ENCODE assay signal across 8 cellular contexts in genomic region chr2:46650556-46651001, GRCh38. TPM values are rescaled to one million over a fixed set of nuclear protein-coding genes. Genes with fewer than 3 reads are reported as not detected.
DNase-seq lines count a peak whose midpoint lies in the region; ATAC-seq, FAIRE-seq and TF ChIP-seq lines count a peak whose summit lies in the region.

No MANE protein-coding gene starts in this region.

- H3K4me1 ChIP-seq in Loucy (ENCODE audit: insufficient read depth, low read length, poor library complexity, severe bottlenecking) (no peaks in the 10 kb centered on the region), fibroblast of lung (ENCODE audit: control insufficient read depth, extremely low read depth, insufficient read depth, low read length) (peaks cover 12% of the 10 kb centered on the region), neuronal stem cell (ENCODE audit: control insufficient read depth in 2 of 2, insufficient read depth in 1 of 2, low read depth in 1 of 2, low read length in 2 of 2) (peaks cover 2% of the 10 kb centered on the region in 2 donors), testis (peaks cover 20% of the 10 kb centered on the region)

- H3K9me2 ChIP-seq in Loucy (replicated peaks; ENCODE audit: low read depth, low read length), result no peaks in the 10 kb centered on the region

- no peak overlapping the region for H2BK15ac ChIP-seq in neuronal stem cell (ENCODE audit: low read length)

- H4K91ac ChIP-seq in neuronal stem cell (ENCODE audit: low read depth, low read length, poor library complexity), result no peak overlapping the region

- no peaks in the 10 kb centered on the region for H4K20me1 ChIP-seq in Loucy (ENCODE audit: insufficient read depth, low read length, poor library complexity, severe bottlenecking)
- no peaks in the 10 kb centered on the region for H4K20me1 ChIP-seq in fibroblast of lung (ENCODE audit: control insufficient read depth, extremely low read depth, insufficient read depth, low read length)

- no peak for TF ChIP-seq POLR2A in testis (IDR thresholded peaks at IDR 0.05)

- no peak overlapping the region for H4K8ac ChIP-seq in neuronal stem cell (ENCODE audit: low read depth, low read length)

- H2BK12ac ChIP-seq in neuronal stem cell (ENCODE audit: low read length), result no peak overlapping the region

- H3K4me2 ChIP-seq in Loucy (ENCODE audit: low read depth, low read length, poor library complexity, severe bottlenecking) (no peak overlapping the region), fibroblast of lung (ENCODE audit: extremely low read depth, insufficient read depth, low read length) (no peak overlapping the region), neuronal stem cell (ENCODE audit: insufficient read depth, low read length, poor library complexity, severe bottlenecking) (no peak overlapping the region)

- DNase-seq in activated T-cell treated with anti-CD3 and anti-CD28 coated beads, Interleukin-2, amount 50 U/mL, for 1 hour, result peak; percentile 49
- DNase-seq in fibroblast of lung (ENCODE audit: low read depth in 2 of 2), result peak; percentile 74 to 90
- DNase-seq in neuronal stem cell (ENCODE audit: low spot score), result peak; percentile 76
- DNase-seq in testis, result peak; percentile 91

- ATAC-seq in GM21737 (IDR thresholded peaks at IDR 0.05; ENCODE audit: unreplicated experiment), result no peak

- no CpG with 5 or more reads among the region's 5 CpGs for WGBS in neuronal stem cell (ENCODE audit: extremely low coverage in 2 of 2, insufficient read length in 2 of 2, insufficient replicate concordance in 1 of 2), 2 donors
- WGBS in testis, 2 donors, result 23 to 30% methylated on average over 5 of the region's 5 CpGs

- H3K9me3 ChIP-seq in Loucy (ENCODE audit: insufficient read depth, low read depth, low read length), result no peaks in the 10 kb centered on the region
- no peaks in the 10 kb centered on the region for H3K9me3 ChIP-seq in fibroblast of lung (ENCODE audit: control insufficient read depth, insufficient read depth, low read depth, low read length)
- no peaks in the 10 kb centered on the region for H3K9me3 ChIP-seq in neuronal stem cell (replicated peaks in 1 of 2; ENCODE audit: control insufficient read depth in 2 of 2, insufficient read depth in 1 of 2, low read depth in 1 of 2, low read length in 2 of 2)
- no peaks in the 10 kb centered on the region for H3K9me3 ChIP-seq in testis

- H2AFZ ChIP-seq in Loucy (ENCODE audit: low read length), result no peak overlapping the region
- no peak overlapping the region for H2AFZ ChIP-seq in fibroblast of lung (ENCODE audit: low read length)
- H2AFZ ChIP-seq in neuronal stem cell (ENCODE audit: low read length), result no peak overlapping the region

- H3K79me1 ChIP-seq in neuronal stem cell (ENCODE audit: low read depth, low read length), result no peaks in the 10 kb centered on the region

- no peak overlapping the region for H3K4ac ChIP-seq in neuronal stem cell (ENCODE audit: low read length)

- peak; percentile 93 for FAIRE-seq in G401.6 (lab: Jason Lieb, UNC)

- no peaks in the 10 kb centered on the region for H3K79me2 ChIP-seq in Loucy (ENCODE audit: insufficient read depth, low read length)
- H3K79me2 ChIP-seq in fibroblast of lung (ENCODE audit: control insufficient read depth, insufficient read depth, low read length), result no peaks in the 10 kb centered on the region

- no peaks in the 10 kb centered on the region for H3K36me3 ChIP-seq in Loucy (ENCODE audit: insufficient read depth, low read length)
- H3K36me3 ChIP-seq in fibroblast of lung (ENCODE audit: control insufficient read depth, insufficient read depth, low read length), result no peaks in the 10 kb centered on the region
- H3K36me3 ChIP-seq in neuronal stem cell (replicated peaks in 1 of 2; ENCODE audit: control insufficient read depth in 2 of 2, insufficient read depth in 2 of 2, low read length in 2 of 2), result no peaks in the 10 kb centered on the region
- no peaks in the 10 kb centered on the region for H3K36me3 ChIP-seq in testis (ENCODE audit: low read depth, missing control alignments)

- H3K9ac ChIP-seq in Loucy (ENCODE audit: low read depth, low read length, poor library complexity, severe bottlenecking) (no peak overlapping the region), fibroblast of lung (ENCODE audit: insufficient read depth, low read length) (no peak overlapping the region), neuronal stem cell (ENCODE audit: low read depth, low read length, poor library complexity) (no peak overlapping the region)

- no peaks in the 10 kb centered on the region for H3F3A ChIP-seq in Loucy (ENCODE audit: low read depth)

- no peak overlapping the region for H2BK5ac ChIP-seq in neuronal stem cell (ENCODE audit: low read length)

- no peak overlapping the region for H3K4me3 ChIP-seq in Loucy (ENCODE audit: low read length, poor library complexity, severe bottlenecking)
- no peak overlapping the region for H3K4me3 ChIP-seq in fibroblast of lung (replicated peaks in 1 of 4; ENCODE audit: control extremely low read depth in 1 of 4, insufficient read depth in 1 of 4, low read depth in 3 of 4, low read length in 4 of 4)
- H3K4me3 ChIP-seq in neuronal stem cell (ENCODE audit: low read length in 2 of 2), result no peak overlapping the region
- H3K4me3 ChIP-seq in testis, result no peak overlapping the region

- no peak overlapping the region for H2AK5ac ChIP-seq in neuronal stem cell (ENCODE audit: low read depth, low read length)

- H3K27me3 ChIP-seq in Loucy (ENCODE audit: insufficient read depth, low read length, poor library complexity, severe bottlenecking) (no peaks in the 10 kb centered on the region), fibroblast of lung (ENCODE audit: control insufficient read depth, insufficient read depth, low read length) (no peaks in the 10 kb centered on the region), neuronal stem cell (ENCODE audit: control insufficient read depth in 3 of 3, insufficient read depth in 3 of 3, low read depth in 1 of 3, low read length in 3 of 3) (peaks cover 0 to 5% (median 0%) of the 10 kb centered on the region in 3 experiments), testis (no peaks in the 10 kb centered on the region)

- H3K23ac ChIP-seq in neuronal stem cell (ENCODE audit: low read depth, low read length, poor library complexity), result no peak overlapping the region

- intact Hi-C loops in testis (cut with DNase I; ENCODE audit: low total_unique reads), result no loop called here

- H3K27ac ChIP-seq in fibroblast of lung (ENCODE audit: insufficient read depth, low read length) (no peak overlapping the region), neuronal stem cell (replicated peaks; ENCODE audit: low read length) (no peak overlapping the region), testis (no peak overlapping the region)

- H3K14ac ChIP-seq in neuronal stem cell (ENCODE audit: low read length), result no peak overlapping the region

- no peak overlapping the region for H3K18ac ChIP-seq in neuronal stem cell (ENCODE audit: low read length)

- TF ChIP-seq CTCF in Loucy (conservative IDR thresholded peaks at IDR 0.05; ENCODE audit: low read length), result peak; percentile 97
- TF ChIP-seq CTCF in fibroblast of lung (conservative IDR thresholded peaks at IDR 0.05 in 1 of 2, IDR thresholded peaks at IDR 0.05 in 1 of 2; ENCODE audit: low read depth in 1 of 2, low read length in 2 of 2), result peak; percentile 91 to 95
- peak; percentile 93 to 97 (median 96) for TF ChIP-seq CTCF in testis (IDR thresholded peaks at IDR 0.05)

- no peak overlapping the region for H2BK120ac ChIP-seq in neuronal stem cell (ENCODE audit: low read depth, low read length)

TF ChIP-seq in PFSK-1, 5 proteins besides CTCF, POLR2A, EP300 and RAD21:
- TF ChIP-seq POLR2AphosphoS5 (IDR thresholded peaks at IDR 0.05; ENCODE audit: low read depth, low read length), result no peak
- TF ChIP-seq TAF1 (IDR thresholded peaks at IDR 0.05; ENCODE audit: borderline replicate concordance, insufficient read depth, low read length), result 0 out of 2 replicates have a peak, but pooled peaks have one; percentile 22

RNA-seq across cellular contexts. Expression of gene CRIPT, which starts 33.6 kb away (rescaled TPM):
- polyA plus RNA-seq in PFSK-1 (2012; ENCODE audit: insufficient read length, low read depth), result 3.6 TPM
- total RNA-seq in fibroblast of lung, result 19.2 and 22.3 TPM in 2 replicates
- polyA plus RNA-seq in fibroblast of lung, result 14.0 and 22.1 TPM in 2 replicates
- polyA plus RNA-seq in fibroblast of lung (2012), result 11.3 and 17.3 TPM in 2 replicates
- polyA minus RNA-seq in fibroblast of lung (ENCODE audit: low replicate concordance), result 0.59 and 2.2 TPM in 2 replicates
- 17.3 TPM for polyA plus RNA-seq in neuronal stem cell (2013, experiment 1 of 2)
- 18.1 TPM for polyA plus RNA-seq in neuronal stem cell (2013, experiment 2 of 2)
- 10 to 100 TPM; 15.5 to 18.5 TPM for total RNA-seq in testis
- 13.0 TPM for polyA plus RNA-seq in testis (ENCODE audit: insufficient read depth, low read depth, low replicate concordance)

RNA-seq across cellular contexts. Expression of gene PIGF, which starts 33.7 kb away (rescaled TPM):
- 7.5 TPM for polyA plus RNA-seq in PFSK-1 (2012; ENCODE audit: insufficient read length, low read depth)
- total RNA-seq in fibroblast of lung, result 19.8 and 28.7 TPM in 2 replicates
- 26.2 and 33.4 TPM in 2 replicates for polyA plus RNA-seq in fibroblast of lung
- polyA plus RNA-seq in fibroblast of lung (2012), result 23.0 and 25.7 TPM in 2 replicates
- polyA minus RNA-seq in fibroblast of lung (ENCODE audit: low replicate concordance), result 0.82 and 11.8 TPM in 2 replicates
- polyA plus RNA-seq in neuronal stem cell (2013, experiment 1 of 2), result 53.2 TPM
- 51.6 TPM for polyA plus RNA-seq in neuronal stem cell (2013, experiment 2 of 2)
- total RNA-seq in testis, result 10 to 100 TPM; 26.7 to 29.4 TPM
- polyA plus RNA-seq in testis (ENCODE audit: insufficient read depth, low read depth, low replicate concordance), result 62.4 TPM

RNA-seq across cellular contexts. Expression of gene SOCS5, which starts 48.5 kb away (rescaled TPM):
- 6.5 TPM for polyA plus RNA-seq in PFSK-1 (2012; ENCODE audit: insufficient read length, low read depth)
- total RNA-seq in fibroblast of lung, result 105 and 111 TPM in 2 replicates
- polyA plus RNA-seq in fibroblast of lung, result 55.0 and 95.2 TPM in 2 replicates
- polyA plus RNA-seq in fibroblast of lung (2012), result 37.7 and 63.9 TPM in 2 replicates
- polyA minus RNA-seq in fibroblast of lung (ENCODE audit: low replicate concordance), result 37.6 and 65.7 TPM in 2 replicates
- polyA plus RNA-seq in neuronal stem cell (2013, experiment 1 of 2), result 10.5 TPM
- polyA plus RNA-seq in neuronal stem cell (2013, experiment 2 of 2), result 10.7 TPM
- 10 to 100 TPM; 29.5 to 32.0 TPM for total RNA-seq in testis
- polyA plus RNA-seq in testis (ENCODE audit: insufficient read depth, low read depth, low replicate concordance), result 19.4 TPM
